1 cellular context compared by ENCODE assay signal in the genomic region with DNA sequence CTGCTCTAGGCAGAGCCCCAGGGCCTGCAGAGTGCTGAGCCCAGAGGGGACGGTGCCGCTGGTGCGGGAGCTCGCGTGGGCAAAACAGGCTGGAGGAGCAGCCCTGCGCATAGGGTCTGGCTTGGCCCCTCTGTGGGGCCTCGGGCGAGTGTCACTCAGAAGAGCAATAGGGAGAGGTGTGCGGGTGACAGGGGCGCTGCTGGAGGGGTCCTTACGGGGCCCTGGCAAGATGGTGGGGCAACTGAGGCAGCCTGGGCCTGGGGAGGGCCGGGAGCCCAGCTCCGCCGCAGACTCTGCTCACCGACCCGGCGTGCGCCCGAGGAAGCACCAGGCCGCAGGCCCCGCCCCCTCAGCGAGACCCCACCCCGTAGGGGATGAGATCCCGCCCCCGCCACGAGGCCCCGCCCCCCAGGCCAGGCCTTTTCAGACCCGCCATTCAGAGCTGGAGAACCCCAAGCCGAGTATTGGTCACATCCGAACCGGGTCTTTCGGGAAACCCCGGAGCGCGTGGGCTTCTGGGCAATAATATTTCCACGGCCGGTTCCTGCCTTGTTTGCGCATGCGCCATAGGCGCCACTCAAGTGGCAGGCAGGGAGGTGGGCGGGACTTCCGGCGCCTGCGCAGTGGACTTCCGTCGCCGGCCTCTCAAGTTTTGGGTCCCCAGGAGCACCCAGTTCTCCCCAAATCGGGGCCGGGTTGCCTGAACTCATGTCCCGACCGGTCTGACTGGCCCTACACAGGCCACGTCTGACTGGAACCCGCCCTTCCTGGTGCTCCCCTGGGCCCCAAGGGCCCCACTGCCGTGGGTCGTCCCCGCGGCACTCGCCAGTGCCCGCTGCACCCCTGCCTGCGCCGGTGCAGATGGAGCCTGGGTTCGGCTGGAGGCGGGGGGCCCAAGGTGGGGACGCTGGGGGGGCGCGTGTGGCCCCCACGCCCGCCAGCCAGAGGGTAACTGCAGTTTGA.
TF ChIP-seq lines count a peak whose summit lies in the region.

No MANE protein-coding gene starts in this region.

TF ChIP-seq in SK-N-SH, 30 proteins besides CTCF, POLR2A, EP300 and RAD21 (continued from another document):
- TF ChIP-seq FOXM1 (IDR thresholded peaks at IDR 0.05; ENCODE audit: low read depth) (no peak), JUND (IDR thresholded peaks at IDR 0.05) (peak; percentile 35; the same call in 1 of the 2 replicates), ELF1 (IDR thresholded peaks at IDR 0.05) (peak; percentile 73), CHD2 (IDR thresholded peaks at IDR 0.05; ENCODE audit: low read length, partially characterized antibody) (peak; percentile 79), SIN3A (IDR thresholded peaks at IDR 0.05; ENCODE audit: borderline replicate concordance, low read depth, low read length) (0 out of 2 replicates have a peak, but pooled peaks have one; percentile 34), NRF1 (IDR thresholded peaks at IDR 0.05; ENCODE audit: low read depth, low read length) (peak; percentile 81), YY1 (IDR thresholded peaks at IDR 0.05; ENCODE audit: low read depth) (peak; percentile 47; the same call in 1 of the 2 replicates)
- TF ChIP-seq, protein P1, sequence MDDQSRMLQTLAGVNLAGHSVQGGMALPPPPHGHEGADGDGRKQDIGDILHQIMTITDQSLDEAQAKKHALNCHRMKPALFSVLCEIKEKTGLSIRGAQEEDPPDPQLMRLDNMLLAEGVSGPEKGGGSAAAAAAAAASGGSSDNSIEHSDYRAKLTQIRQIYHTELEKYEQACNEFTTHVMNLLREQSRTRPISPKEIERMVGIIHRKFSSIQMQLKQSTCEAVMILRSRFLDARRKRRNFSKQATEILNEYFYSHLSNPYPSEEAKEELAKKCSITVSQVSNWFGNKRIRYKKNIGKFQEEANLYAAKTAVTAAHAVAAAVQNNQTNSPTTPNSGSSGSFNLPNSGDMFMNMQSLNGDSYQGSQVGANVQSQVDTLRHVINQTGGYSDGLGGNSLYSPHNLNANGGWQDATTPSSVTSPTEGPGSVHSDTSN (IDR thresholded peaks at IDR 0.05) = peak; percentile 62
TF ChIP-seq in SK-N-SH: peak in this region for 11.
